ENCODE assay signal across 8 cellular contexts in genomic region chr9:99103909-99104458, GRCh38. TPM values are rescaled to one million over a fixed set of nuclear protein-coding genes. Genes with fewer than 3 reads are reported as not detected.
A peak's percentile ranks its signal among the peaks of the same experiment; 100 is the strongest.
DNase-seq lines count a peak whose midpoint lies in the region; ATAC-seq and TF ChIP-seq lines count a peak whose summit lies in the region.

No MANE protein-coding gene starts in this region.

- no peaks in the 10 kb centered on the region; the same call in 1 of the 2 replicates for H3K27me3 ChIP-seq in SU-DHL-6 (ENCODE audit: low read length)

- peak overlapping the region; percentile 86 to 89 (median 88) for H3K4me3 Mint-ChIP-seq in nephron

- peak overlapping the region; percentile 49 for H3K9ac ChIP-seq in SU-DHL-6 (ENCODE audit: low read length)

- H3K4me1 Mint-ChIP-seq in nephron = peaks cover 47% of the 10 kb centered on the region

- no peaks in the 10 kb centered on the region for H3K36me3 ChIP-seq in SU-DHL-6 (ENCODE audit: low read length)

- peak overlapping the region; percentile 76 for H3K4me2 ChIP-seq in SU-DHL-6 (ENCODE audit: low read depth, low read length, poor library complexity, severe bottlenecking)

- no peaks in the 10 kb centered on the region for H3K9me3 ChIP-seq in SU-DHL-6 (ENCODE audit: insufficient read depth, low read length)

- peak; percentile 43 for DNase-seq in ELR (ENCODE audit: low read depth)
- DNase-seq in epithelial cell of proximal tubule (ENCODE audit: low read depth) = no peak
- DNase-seq in Kasumi-1 (lab: John Stamatoyannopoulos, UW) = no peak

- peak overlapping the region; percentile 84 for H2AFZ ChIP-seq in SU-DHL-6 (ENCODE audit: low read depth, low read length, severe bottlenecking)

- TF ChIP-seq CTCF in SU-DHL-6 (IDR thresholded peaks at IDR 0.05; ENCODE audit: insufficient read depth, low read length, poor library complexity, severe bottlenecking) (no peak), epithelial cell of proximal tubule (conservative IDR thresholded peaks at IDR 0.05; ENCODE audit: low read depth, low read length) (no peak), nephron (IDR thresholded peaks at IDR 0.05; ENCODE audit: unreplicated experiment in 3 of 3) (no peak)

- no peak overlapping the region for H3K27ac ChIP-seq in SU-DHL-6 (ENCODE audit: low read depth, low read length)

- no peaks in the 10 kb centered on the region for H3K27me3 Mint-ChIP-seq in nephron (ENCODE audit: low read depth)

- no peaks in the 10 kb centered on the region for H3K9me2 ChIP-seq in SU-DHL-6 (replicated peaks; ENCODE audit: insufficient read depth, low read length)

- peak overlapping the region; percentile 50 for H3K4me3 ChIP-seq in SU-DHL-6 (ENCODE audit: insufficient read depth, low read length, poor library complexity, severe bottlenecking)
- peak overlapping the region; percentile 63 for H3K4me3 ChIP-seq in epithelial cell of proximal tubule (ENCODE audit: low read depth, low read length)

- 0 out of 2 replicates have a peak, but pooled peaks cover 4% of the 10 kb centered on the region for H3K79me2 ChIP-seq in SU-DHL-6 (ENCODE audit: insufficient read depth, low read length)

- ATAC-seq in GM21576 (IDR thresholded peaks at IDR 0.05; ENCODE audit: unreplicated experiment) = no peak
- ATAC-seq in GM19395 (IDR thresholded peaks at IDR 0.05; ENCODE audit: unreplicated experiment) = no peak
- no peak for ATAC-seq in HG02610 (IDR thresholded peaks at IDR 0.05; ENCODE audit: unreplicated experiment)

- H3F3A ChIP-seq in SU-DHL-6 (ENCODE audit: insufficient read depth) = no peaks in the 10 kb centered on the region; the same call in 1 of the 2 replicates

- H3K36me3 Mint-ChIP-seq in nephron (ENCODE audit: low read depth) = no peaks in the 10 kb centered on the region

- peak overlapping the region; percentile 57 to 81 (median 80) for H3K27ac Mint-ChIP-seq in nephron

- H3K9me3 Mint-ChIP-seq in nephron = peaks cover 5% of the 10 kb centered on the region

- peaks cover 4% of the 10 kb centered on the region; the same call in 1 of the 2 replicates for H4K20me1 ChIP-seq in SU-DHL-6 (ENCODE audit: low read depth, low read length)

RNA-seq across cellular contexts. Expression of gene TGFBR1, which starts 0.9 kb away (rescaled TPM):
- total RNA-seq in epithelial cell of proximal tubule = 29.0 and 42.8 TPM in 2 replicates
